17 cellular contexts compared by ENCODE assay signal in genomic region chr5:16134204-16134603, GRCh38. TPM values are rescaled to one million over a fixed set of nuclear protein-coding genes. Genes with fewer than 3 reads are reported as not detected.
DNase-seq lines count a peak whose midpoint lies in the region; ATAC-seq lines count a peak whose summit lies in the region.
"Had no signal": no experiment of that assay in that cellular context is flagged by ENCODE, and none has a peak within 500 bp of the region (broad histone marks: within the 10 kb centered on the region; RNA-seq: fewer than 3 reads in every experiment).

No MANE protein-coding gene starts in this region.

- no peak overlapping the region for H3K4me3 ChIP-seq in trophoblast cell (ENCODE audit: low read depth, low read length)
- H3K4me3 ChIP-seq: BLaER1 treated with 17β-estradiol and CSF1 and Interleukin-3, amounts not matched to agents 10 nM and 100 nM; GM12878 had no signal

- H3K9ac ChIP-seq in trophoblast cell (ENCODE audit: low read length): no peak overlapping the region
- H3K9ac ChIP-seq: BLaER1 treated with 17β-estradiol and CSF1 and Interleukin-3, amounts not matched to agents 10 nM and 100 nM had no signal

- no peak overlapping the region for H3K14ac ChIP-seq in trophoblast cell (ENCODE audit: low read length)

- H2AFZ ChIP-seq in trophoblast cell (ENCODE audit: insufficient read depth, low read length, poor library complexity): no peak overlapping the region

- H2BK120ac ChIP-seq in trophoblast cell (ENCODE audit: insufficient read depth, low read length, poor library complexity): no peak overlapping the region

- H3K4ac ChIP-seq in trophoblast cell (ENCODE audit: low read depth, low read length): no peak overlapping the region

- H3K36me3 ChIP-seq in trophoblast cell (ENCODE audit: control insufficient read depth in 1 of 2, insufficient read depth in 2 of 2, low read length in 2 of 2): no peaks in the 10 kb centered on the region
- H3K36me3 ChIP-seq: BLaER1 treated with 17β-estradiol and CSF1 and Interleukin-3, amounts not matched to agents 10 nM and 100 nM had no signal

- no peak overlapping the region for H3K23ac ChIP-seq in trophoblast cell (ENCODE audit: low read length)

- DNase-seq in NCI-H748 (lab: John Stamatoyannopoulos, UW; ENCODE audit: unreplicated experiment) (peak; percentile 34), NCI-H748 treated with DMSO at 0.1 percent for 48 hours (lab: John Stamatoyannopoulos, UW) (no peak), M059J (ENCODE audit: low read depth) (peak; percentile 32), SK-N-DZ (ENCODE audit: low spot score) (peak; percentile 40), trophoblast cell (no peak), cerebellar cortex (ENCODE audit: low spot score) (no peak)
- DNase-seq: 8988T; AML-193; CD4-positive, CD25-positive, alpha-beta regulatory T cell; GOT3 had no signal

- H4K8ac ChIP-seq in trophoblast cell (ENCODE audit: low read depth, low read length): peak overlapping the region; percentile 28

- H2BK5ac ChIP-seq in trophoblast cell (ENCODE audit: low read depth, low read length, poor library complexity): no peak overlapping the region

- no peaks in the 10 kb centered on the region for H3K4me1 ChIP-seq in trophoblast cell (ENCODE audit: control insufficient read depth in 1 of 2, insufficient read depth in 2 of 2, low read length in 2 of 2)

- no peak overlapping the region for H3K27ac ChIP-seq in trophoblast cell (ENCODE audit: low read depth, low read length)
- H3K27ac ChIP-seq: BLaER1 treated with 17β-estradiol and CSF1 and Interleukin-3, amounts not matched to agents 10 nM and 100 nM had no signal

- no peak overlapping the region for H4K12ac ChIP-seq in trophoblast cell (ENCODE audit: low read depth, low read length)

- H4K91ac ChIP-seq in trophoblast cell (ENCODE audit: low read depth, low read length): no peak overlapping the region

- H3K9me3 ChIP-seq in trophoblast cell (ENCODE audit: insufficient read depth, low read depth, low read length): peaks cover 6% of the 10 kb centered on the region

- H3K27me3 ChIP-seq in trophoblast cell (ENCODE audit: insufficient read depth, low read length): no peaks in the 10 kb centered on the region
- H3K27me3 ChIP-seq: BLaER1 treated with 17β-estradiol and CSF1 and Interleukin-3, amounts not matched to agents 10 nM and 100 nM had no signal

- ATAC-seq in GM18858 (IDR thresholded peaks at IDR 0.05; ENCODE audit: unreplicated experiment) (no peak), GM18868 (IDR thresholded peaks at IDR 0.05; ENCODE audit: unreplicated experiment) (no peak)
- ATAC-seq: GM12878, HCT116 had no signal

- H3K4me2 ChIP-seq in trophoblast cell (ENCODE audit: low read length): no peak overlapping the region

- H3K79me1 ChIP-seq in trophoblast cell (ENCODE audit: low read length): no peaks in the 10 kb centered on the region

- H2BK12ac ChIP-seq in trophoblast cell (ENCODE audit: low read length): no peak overlapping the region

- no peaks in the 10 kb centered on the region for H3K79me2 ChIP-seq in trophoblast cell (ENCODE audit: control insufficient read depth, insufficient read depth, low read length, poor library complexity)

- H2AK5ac ChIP-seq in trophoblast cell (ENCODE audit: low read length): no peak overlapping the region

- H3K18ac ChIP-seq in trophoblast cell (ENCODE audit: low read length): no peak overlapping the region

- no CpG with 5 or more reads among the region's 3 CpGs for WGBS in trophoblast cell (ENCODE audit: extremely low coverage, insufficient coverage, insufficient read length)

RNA-seq across cellular contexts. Expression of gene MARCHF11, which starts 45.4 kb away (rescaled TPM):
- total RNA-seq in M059J (2014; rRNA removed; shearing (Covaris generic)): 0.30 TPM in 1 of 2 replicates, not detected in the other
- polyA plus RNA-seq in SK-N-DZ (2014; cell fraction: cytosol; rRNA removed): 33.0 and 36.6 TPM in 2 replicates
- polyA plus RNA-seq in SK-N-DZ (2014; cell fraction: nucleus; rRNA removed): 15.9 and 28.6 TPM in 2 replicates
- polyA plus RNA-seq in trophoblast cell (2013): 0.19 and 0.22 TPM in 2 replicates
- total RNA-seq: CD4-positive, CD25-positive, alpha-beta regulatory T cell; Daoy; G401; GM12878 had no signal
- polyA plus RNA-seq: CD4-positive, CD25-positive, alpha-beta regulatory T cell had no signal

Comparison
In these comparisons a context has a peak if more than half of its experiments do, and no peak if none do; other contexts are left out.
1. DNase-seq: peak in NCI-H748 (single experiment), M059J (single experiment) and SK-N-DZ (single experiment); none in NCI-H748 treated with DMSO at 0.1 percent for 48 hours (single experiment), trophoblast cell (0 of 2) and cerebellar cortex (single experiment).